Comparison of ENCODE assay signal across 27 cellular contexts in the genomic region with DNA sequence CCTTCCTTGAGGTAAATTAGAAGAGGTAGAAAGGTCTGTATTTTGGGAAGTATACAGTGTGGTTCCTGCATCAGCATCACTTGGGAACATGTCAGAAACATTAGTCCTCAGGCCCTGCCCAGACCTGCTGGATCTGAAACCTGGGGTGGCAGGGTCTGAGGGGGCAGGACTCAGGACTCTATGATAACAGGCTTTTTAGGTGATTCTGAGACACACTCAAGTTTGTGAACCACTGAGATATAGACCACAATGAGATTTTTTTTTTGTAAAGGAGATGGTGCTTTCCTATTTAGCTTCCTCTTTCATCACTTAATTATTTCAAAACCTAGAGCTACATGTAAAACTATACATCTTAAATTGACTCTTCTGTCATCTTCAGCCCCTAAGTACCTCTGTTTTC.
DNase-seq lines count a peak whose midpoint lies in the region; ATAC-seq lines count a peak whose summit lies in the region.
"Had no signal": no experiment of that assay in that cellular context is flagged by ENCODE, and none has a peak within 500 bp of the region (broad histone marks: within the 10 kb centered on the region; RNA-seq: fewer than 3 reads in every experiment).

No MANE protein-coding gene starts in this region.

- ATAC-seq in GM18907 (IDR thresholded peaks at IDR 0.05; ENCODE audit: unreplicated experiment) = peak; percentile 67
- ATAC-seq in HG02870 (IDR thresholded peaks at IDR 0.05; ENCODE audit: unreplicated experiment) = peak; percentile 54
- peak; percentile 59 for ATAC-seq in HG03565 (IDR thresholded peaks at IDR 0.05; ENCODE audit: unreplicated experiment)
- ATAC-seq: naive thymus-derived CD8-positive, alpha-beta T cell; PC-3; Right ventricle myocardium inferior had no signal

- CTCF ChIA-PET in CD4-positive, alpha-beta memory T cell (lab: Charles Lee; ENCODE audit: partially characterized antibody) = no interaction called here

- H3K27ac ChIP-seq in BLaER1 = no peak overlapping the region
- H3K27ac ChIP-seq in CD4-positive, alpha-beta memory T cell (ENCODE audit: low read depth, low read length) = no peak overlapping the region
- H3K27ac ChIP-seq: suprapubic skin, WERI-Rb-1 had no signal

- no peak for DNase-seq in CD4-positive, alpha-beta memory T cell
- no peak for DNase-seq in stimulated activated CD8-positive, alpha-beta memory T cell treated with anti-CD3 and anti-CD28 coated beads, Interleukin-4, amount 100 ng/mL, for 48 hours
- no peak for DNase-seq in NOMO-1 treated with dmso at 0.1 percent for 144 hours (lab: John Stamatoyannopoulos, UW; ENCODE audit: unreplicated experiment)
- DNase-seq in NCI-H524 (lab: John Stamatoyannopoulos, UW) = no peak
- DNase-seq: activated CD4-positive, alpha-beta T cell treated with anti-CD3 and anti-CD28 coated beads, Interleukin-2, amount 10 ng/mL, durations not matched to agents 24 days and 14 days; activated naive CD8-positive, alpha-beta T cell treated with anti-CD3 and anti-CD28 coated beads for 36 hours; H9; midbrain; naive thymus-derived CD8-positive, alpha-beta T cell; NCI-H1092; NCI-H1930; NCI-H2227 treated with DMSO at 0.1 percent for 48 hours; NCI-H82; occipital lobe; PC-3; small intestine; stimulated activated CD4-positive, alpha-beta T cell treated with anti-CD3 and anti-CD28 coated beads, Interleukin-1b, Interleukin-23, amount 100 ng/mL, for 48 hours; uterus; WERI-Rb-1 had no signal

- H3K27me3 ChIP-seq in BLaER1 = no peaks in the 10 kb centered on the region
- H3K27me3 ChIP-seq in CD4-positive, alpha-beta memory T cell (ENCODE audit: insufficient read depth, low read length) = no peaks in the 10 kb centered on the region
- H3K27me3 ChIP-seq: suprapubic skin, uterus had no signal

- H4K20me1 ChIP-seq in BLaER1 = no peaks in the 10 kb centered on the region

- H3K4me1 ChIP-seq in BLaER1 = peaks cover 23% of the 10 kb centered on the region
- no peaks in the 10 kb centered on the region for H3K4me1 ChIP-seq in CD4-positive, alpha-beta memory T cell (ENCODE audit: insufficient read depth, low read length)
- H3K4me1 ChIP-seq: suprapubic skin, uterus had no signal

- H3K36me3 ChIP-seq in BLaER1 = no peaks in the 10 kb centered on the region
- no peaks in the 10 kb centered on the region for H3K36me3 ChIP-seq in CD4-positive, alpha-beta memory T cell (ENCODE audit: insufficient read depth, low read length)
- H3K36me3 ChIP-seq: suprapubic skin, uterus, WERI-Rb-1 had no signal

- peaks cover 0 to 8% (median 5%) of the 10 kb centered on the region in 8 donors for H3K9me3 Mint-ChIP-seq in CD4-positive, alpha-beta memory T cell
- H3K9me3 Mint-ChIP-seq: activated CD4-positive, alpha-beta T cell treated with anti-CD3 and anti-CD28 coated beads, Interleukin-2, amount 10 ng/mL, durations not matched to agents 24 days and 14 days; activated naive CD8-positive, alpha-beta T cell treated with anti-CD3 and anti-CD28 coated beads for 36 hours; H9 had no signal

- no peaks in the 10 kb centered on the region for H3K9me3 ChIP-seq in BLaER1
- no peaks in the 10 kb centered on the region for H3K9me3 ChIP-seq in CD4-positive, alpha-beta memory T cell (ENCODE audit: control insufficient read depth in 1 of 2, low read length in 2 of 2)
- H3K9me3 ChIP-seq: suprapubic skin, uterus had no signal

- H3K4me3 ChIP-seq in BLaER1 = no peak overlapping the region
- H3K4me3 ChIP-seq in CD4-positive, alpha-beta memory T cell (ENCODE audit: low read length in 2 of 2) = no peak overlapping the region
- H3K4me3 ChIP-seq: suprapubic skin, uterus had no signal

- intact Hi-C loops in CD4-positive, alpha-beta memory T cell (cut with micrococcal nuclease) = no loop called here

- H3K27ac Mint-ChIP-seq in CD4-positive, alpha-beta memory T cell = no peak overlapping the region
- H3K27ac Mint-ChIP-seq: activated CD4-positive, alpha-beta T cell treated with anti-CD3 and anti-CD28 coated beads, Interleukin-2, amount 10 ng/mL, durations not matched to agents 24 days and 14 days; activated naive CD8-positive, alpha-beta T cell treated with anti-CD3 and anti-CD28 coated beads for 36 hours; B cell; naive thymus-derived CD8-positive, alpha-beta T cell had no signal

- no peak overlapping the region for H3K9ac ChIP-seq in BLaER1

- H3K4me1 Mint-ChIP-seq in CD4-positive, alpha-beta memory T cell = no peaks in the 10 kb centered on the region
- H3K4me1 Mint-ChIP-seq: activated CD4-positive, alpha-beta T cell treated with anti-CD3 and anti-CD28 coated beads, Interleukin-2, amount 10 ng/mL, durations not matched to agents 24 days and 14 days; B cell; central memory CD8-positive, alpha-beta T cell had no signal

- POLR2A ChIA-PET in CD4-positive, alpha-beta memory T cell (lab: Charles Lee; ENCODE audit: partially characterized antibody) = no interaction called here

- H3K4me2 ChIP-seq in BLaER1 = 0 out of 2 replicates have a peak overlapping the region, but pooled peaks have one; percentile 1

- no peaks in the 10 kb centered on the region for H3K36me3 Mint-ChIP-seq in CD4-positive, alpha-beta memory T cell
- H3K36me3 Mint-ChIP-seq: activated naive CD8-positive, alpha-beta T cell treated with anti-CD3 and anti-CD28 coated beads for 36 hours; naive thymus-derived CD8-positive, alpha-beta T cell had no signal

- H3K4me3 Mint-ChIP-seq in CD4-positive, alpha-beta memory T cell = no peak overlapping the region
- H3K4me3 Mint-ChIP-seq: activated CD4-positive, alpha-beta T cell treated with anti-CD3 and anti-CD28 coated beads, Interleukin-2, amount 10 ng/mL, durations not matched to agents 24 days and 14 days; activated naive CD8-positive, alpha-beta T cell treated with anti-CD3 and anti-CD28 coated beads for 36 hours; B cell; central memory CD8-positive, alpha-beta T cell; H9; naive thymus-derived CD8-positive, alpha-beta T cell had no signal

- peaks cover 0 to 3% of the 10 kb centered on the region in 2 donors for H3K27me3 Mint-ChIP-seq in CD4-positive, alpha-beta memory T cell
- H3K27me3 Mint-ChIP-seq: activated CD4-positive, alpha-beta T cell treated with anti-CD3 and anti-CD28 coated beads, Interleukin-2, amount 10 ng/mL, durations not matched to agents 24 days and 14 days; activated naive CD8-positive, alpha-beta T cell treated with anti-CD3 and anti-CD28 coated beads for 36 hours; central memory CD8-positive, alpha-beta T cell had no signal
